ENCODE assay signal across 16 cellular contexts in the genomic region with DNA sequence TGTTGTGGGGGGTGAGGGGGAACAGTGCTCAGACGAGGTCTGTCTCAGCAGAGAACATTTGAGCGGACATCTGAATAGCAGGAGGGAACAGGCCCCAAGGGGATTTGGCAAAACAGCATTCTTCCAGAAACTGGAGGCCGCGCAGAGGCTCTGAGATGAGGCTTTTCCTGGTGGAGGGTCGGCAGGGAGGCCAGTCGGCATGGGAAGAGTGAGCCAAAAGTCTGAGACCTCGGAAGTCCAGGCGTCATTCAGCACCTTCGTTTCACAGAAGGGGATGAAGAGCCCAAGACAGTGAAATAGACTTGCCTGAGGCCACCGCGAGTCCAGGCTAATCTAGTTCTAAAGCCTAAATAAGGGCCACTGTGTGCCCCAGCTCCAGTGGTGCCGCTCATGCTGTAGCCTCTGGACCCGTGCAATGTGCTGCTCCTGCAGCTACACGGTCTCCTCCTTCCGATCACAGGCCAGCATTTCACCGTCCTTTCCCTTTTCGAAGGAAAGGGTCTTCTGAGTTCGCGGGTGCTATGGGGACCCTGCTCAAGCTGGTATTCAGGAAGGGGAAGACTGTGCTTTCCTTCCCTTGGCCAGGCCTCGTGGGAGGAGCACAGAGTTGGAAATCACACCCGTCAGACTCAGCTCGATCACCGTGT. TPM values are rescaled to one million over a fixed set of nuclear protein-coding genes. Genes with fewer than 3 reads are reported as not detected.
DNase-seq lines count a peak whose midpoint lies in the region; ATAC-seq and TF ChIP-seq lines count a peak whose summit lies in the region.
"Had no signal": no experiment of that assay in that cellular context is flagged by ENCODE, and none has a peak within 500 bp of the region (broad histone marks: within the 10 kb centered on the region; RNA-seq: fewer than 3 reads in every experiment).

No MANE protein-coding gene starts in this region.

- H3K27me3 Mint-ChIP-seq in activated CD8-positive, alpha-beta T cell treated with anti-CD3 and anti-CD28 coated beads, Interleukin-2, amount 10 ng/mL, durations not matched to agents 7 days and 5 days (ENCODE audit: low read depth) = no peaks in the 10 kb centered on the region
- no peaks in the 10 kb centered on the region for H3K27me3 Mint-ChIP-seq in activated CD8-positive, alpha-beta T cell treated with anti-CD3 and anti-CD28 coated beads for 36 hours
- H3K27me3 Mint-ChIP-seq: activated CD4-positive, alpha-beta T cell treated with anti-CD3 and anti-CD28 coated beads for 36 hours; activated naive CD4-positive, alpha-beta T cell treated with anti-CD3 and anti-CD28 coated beads, Interleukin-2, amount 50 U/mL, for 24 hours; CD4-positive, alpha-beta memory T cell had no signal

- H3K27me3 ChIP-seq in Panc1 (ENCODE audit: control insufficient read depth, insufficient read depth, low read length) (no peaks in the 10 kb centered on the region), hepatocyte (no peaks in the 10 kb centered on the region)
- H3K27me3 ChIP-seq: foreskin keratinocyte, ovary, right atrium auricular region, thyroid gland had no signal

- CTCF ChIA-PET in activated CD8-positive, alpha-beta T cell treated with anti-CD3 and anti-CD28 coated beads, Interleukin-2, amount 10 ng/mL, durations not matched to agents 7 days and 5 days (lab: Charles Lee) = interaction anchor here (0.6 to 3.7 kb wide), 61 partner anchors 8 to 577 kb away, joined by 3 to 27 read pairs (median 4); a partner anchor contains a TSS
- CTCF ChIA-PET in activated CD8-positive, alpha-beta T cell treated with anti-CD3 and anti-CD28 coated beads for 36 hours (lab: Charles Lee) = interaction anchor here (0.6 to 4.7 kb wide), 49 partner anchors 10 to 578 kb away, joined by 3 to 76 read pairs (median 4); a partner anchor contains a TSS
- CTCF ChIA-PET in Panc1 (lab: Charles Lee) (interaction anchor here (0.6 to 1.6 kb wide), 16 partner anchors 10 to 339 kb away, joined by 3 to 16 read pairs (median 4); no protein-coding TSS in a partner anchor), GM10248 (lab: Yijun Ruan, JAX) (interaction anchor here (0.8 to 4.6 kb wide), 50 partner anchors 7 to 855 kb away, joined by 3 to 60 read pairs (median 6); a partner anchor contains a TSS)

- H3K4me1 Mint-ChIP-seq in activated CD8-positive, alpha-beta T cell treated with anti-CD3 and anti-CD28 coated beads, Interleukin-2, amount 10 ng/mL, durations not matched to agents 7 days and 5 days (ENCODE audit: low read depth) = no peaks in the 10 kb centered on the region
- no peaks in the 10 kb centered on the region for H3K4me1 Mint-ChIP-seq in activated CD8-positive, alpha-beta T cell treated with anti-CD3 and anti-CD28 coated beads for 36 hours (ENCODE audit: low read depth)

- no peaks in the 10 kb centered on the region for H3K9me3 Mint-ChIP-seq in activated CD8-positive, alpha-beta T cell treated with anti-CD3 and anti-CD28 coated beads, Interleukin-2, amount 10 ng/mL, durations not matched to agents 7 days and 5 days (ENCODE audit: insufficient read depth)
- H3K9me3 Mint-ChIP-seq in activated CD8-positive, alpha-beta T cell treated with anti-CD3 and anti-CD28 coated beads for 36 hours = no peaks in the 10 kb centered on the region
- H3K9me3 Mint-ChIP-seq: activated naive CD4-positive, alpha-beta T cell treated with anti-CD3 and anti-CD28 coated beads, Interleukin-2, amount 50 U/mL, for 24 hours; CD4-positive, alpha-beta memory T cell; natural killer cell had no signal

- H3K27ac ChIP-seq in Panc1 (ENCODE audit: low read length) (peak overlapping the region; percentile 57; the same call in 1 of the 2 replicates), hepatocyte (peak overlapping the region; percentile 51)
- H3K27ac ChIP-seq: foreskin keratinocyte had no signal

- no TSS peak for BruUV-seq in Panc1 (replicated peaks; lab: Mats Ljungman, UMichigan)

- TF ChIP-seq CTCF in activated CD8-positive, alpha-beta T cell treated with anti-CD3 and anti-CD28 coated beads for 36 hours (IDR thresholded peaks at IDR 0.05) = no peak
- TF ChIP-seq CTCF in Panc1 (IDR thresholded peaks at IDR 0.05) (no peak), hepatocyte (IDR thresholded peaks at IDR 0.05; ENCODE audit: poor library complexity) (no peak), GM10248 (IDR thresholded peaks at IDR 0.05; ENCODE audit: control extremely low read depth, extremely low read depth, low read depth, missing control alignments) (no peak)

- H3K4me3 ChIP-seq in Panc1 (ENCODE audit: low read depth in 2 of 2, low read length in 2 of 2) = no peak overlapping the region
- H3K4me3 ChIP-seq in hepatocyte = no peak overlapping the region
- H3K4me3 ChIP-seq: ovary, right atrium auricular region, thyroid gland had no signal

- H3K4me3 Mint-ChIP-seq in activated CD8-positive, alpha-beta T cell treated with anti-CD3 and anti-CD28 coated beads, Interleukin-2, amount 10 ng/mL, durations not matched to agents 7 days and 5 days = no peak overlapping the region
- no peak overlapping the region for H3K4me3 Mint-ChIP-seq in activated CD8-positive, alpha-beta T cell treated with anti-CD3 and anti-CD28 coated beads for 36 hours
- H3K4me3 Mint-ChIP-seq: activated CD4-positive, alpha-beta T cell treated with anti-CD3 and anti-CD28 coated beads for 36 hours; activated naive CD4-positive, alpha-beta T cell treated with anti-CD3 and anti-CD28 coated beads, Interleukin-2, amount 50 U/mL, for 24 hours; CD4-positive, alpha-beta memory T cell; natural killer cell had no signal

- ATAC-seq in activated CD8-positive, alpha-beta T cell treated with anti-CD3 and anti-CD28 coated beads, Interleukin-2, amount 10 ng/mL, durations not matched to agents 7 days and 5 days = peak; percentile 23
- ATAC-seq in activated CD8-positive, alpha-beta T cell treated with anti-CD3 and anti-CD28 coated beads for 36 hours = no peak
- ATAC-seq in Panc1 (peak; percentile 33; the same call in 1 of the 2 replicates), GM19463 (IDR thresholded peaks at IDR 0.05; ENCODE audit: unreplicated experiment) (no peak)

- WGBS in hepatocyte (ENCODE audit: low lambda C conversion rate, missing lambda C conversion rate) = 77% methylated on average over 23 of the region's 23 CpGs

- peaks cover 15% of the 10 kb centered on the region for H3K36me3 Mint-ChIP-seq in activated CD8-positive, alpha-beta T cell treated with anti-CD3 and anti-CD28 coated beads, Interleukin-2, amount 10 ng/mL, durations not matched to agents 7 days and 5 days (ENCODE audit: low read depth)
- peaks cover 8% of the 10 kb centered on the region for H3K36me3 Mint-ChIP-seq in activated CD8-positive, alpha-beta T cell treated with anti-CD3 and anti-CD28 coated beads for 36 hours (ENCODE audit: low read depth)

- no peaks in the 10 kb centered on the region for H4K20me1 ChIP-seq in hepatocyte (ENCODE audit: insufficient read depth, poor library complexity, severe bottlenecking)

- H3K9me3 ChIP-seq in Panc1 (ENCODE audit: control insufficient read depth, insufficient read depth, low read depth, low read length) = no peaks in the 10 kb centered on the region
- no peaks in the 10 kb centered on the region for H3K9me3 ChIP-seq in hepatocyte (ENCODE audit: low read depth)
- H3K9me3 ChIP-seq: ovary, right atrium auricular region, thyroid gland had no signal

- H3K79me2 ChIP-seq in hepatocyte = no peaks in the 10 kb centered on the region

- no peak for DNase-seq in activated CD8-positive, alpha-beta T cell treated with anti-CD3 and anti-CD28 coated beads, Interleukin-2, amount 10 ng/mL, durations not matched to agents 7 days and 5 days
- no peak for DNase-seq in activated CD8-positive, alpha-beta T cell treated with anti-CD3 and anti-CD28 coated beads for 36 hours
- DNase-seq in Panc1 (ENCODE audit: low read depth, low spot score) (no peak), hepatocyte (ENCODE audit: low spot score) (no peak), retina (peak; percentile 21), GM10248 (ENCODE audit: extremely low spot score) (no peak), NCI-H128 (lab: John Stamatoyannopoulos, UW; ENCODE audit: unreplicated experiment) (no peak)
- DNase-seq: natural killer cell had no signal

- H3K4me1 ChIP-seq in Panc1 (ENCODE audit: control insufficient read depth, insufficient read depth, low read length) (peaks cover 22% of the 10 kb centered on the region), hepatocyte (ENCODE audit: insufficient read depth) (peaks cover 27% of the 10 kb centered on the region)

- in situ Hi-C loops in Panc1 (cut with HindIII; ENCODE audit: low pct_unique_long_range_greater_than_20kb, low sequenced_read_pairs) = no loop called here

- peaks cover 5% of the 10 kb centered on the region; the same call in 1 of the 2 replicates for H3K36me3 ChIP-seq in Panc1 (ENCODE audit: control insufficient read depth, insufficient read depth, low read length)
- H3K36me3 ChIP-seq in hepatocyte (replicated peaks; ENCODE audit: insufficient read depth, low read depth) = no peaks in the 10 kb centered on the region
- H3K36me3 ChIP-seq: ovary had no signal

- POLR2A ChIA-PET in activated CD8-positive, alpha-beta T cell treated with anti-CD3 and anti-CD28 coated beads, Interleukin-2, amount 10 ng/mL, durations not matched to agents 7 days and 5 days (lab: Charles Lee) = interaction anchor here (1.1 kb wide), 1 partner anchor 24 kb away, joined by 3 read pairs; a partner anchor contains a TSS
- POLR2A ChIA-PET in activated CD8-positive, alpha-beta T cell treated with anti-CD3 and anti-CD28 coated beads for 36 hours (lab: Charles Lee) = interaction anchor here (0.9 kb wide), 1 partner anchor 79 kb away, joined by 3 read pairs; no protein-coding TSS in a partner anchor
- POLR2A ChIA-PET in Panc1 (lab: Charles Lee) (interaction anchor here (0.6 kb wide), 1 partner anchor 26 kb away, joined by 4 read pairs; no protein-coding TSS in a partner anchor), GM10248 (lab: Yijun Ruan, JAX) (interaction anchor here (0.5 to 1.3 kb wide), 2 partner anchors 25 to 230 kb away, joined by 4 to 5 read pairs; a partner anchor contains a TSS)

- no peak overlapping the region for H3K27ac Mint-ChIP-seq in activated CD8-positive, alpha-beta T cell treated with anti-CD3 and anti-CD28 coated beads, Interleukin-2, amount 10 ng/mL, durations not matched to agents 7 days and 5 days
- no peak overlapping the region for H3K27ac Mint-ChIP-seq in activated CD8-positive, alpha-beta T cell treated with anti-CD3 and anti-CD28 coated beads for 36 hours
- H3K27ac Mint-ChIP-seq: activated CD4-positive, alpha-beta T cell treated with anti-CD3 and anti-CD28 coated beads for 36 hours; activated naive CD4-positive, alpha-beta T cell treated with anti-CD3 and anti-CD28 coated beads, Interleukin-2, amount 50 U/mL, for 24 hours; natural killer cell had no signal

- intact Hi-C loops in activated CD8-positive, alpha-beta T cell treated with anti-CD3 and anti-CD28 coated beads for 36 hours (cut with micrococcal nuclease) = no loop called here
- intact Hi-C loops in Panc1 (cut with micrococcal nuclease; ENCODE audit: unreplicated experiment) = loop anchor here (5.0 kb wide), 2 partner anchors 59 to 264 kb away; no protein-coding TSS in a partner anchor

- H2AFZ ChIP-seq in hepatocyte = no peak overlapping the region

- no peak overlapping the region for H3K4me2 ChIP-seq in hepatocyte

- H3K9me2 ChIP-seq in hepatocyte (replicated peaks; ENCODE audit: insufficient read depth) = no peaks in the 10 kb centered on the region

RNA-seq across cellular contexts. Expression of a gene that starts 24.4 kb away (rescaled TPM):
- total RNA-seq in activated CD8-positive, alpha-beta T cell treated with anti-CD3 and anti-CD28 coated beads, Interleukin-2, amount 10 ng/mL, durations not matched to agents 7 days and 5 days = 10 to 100 TPM; 19.2 to 20.2 TPM
- 10 to 100 TPM; 20.0 to 20.5 TPM for total RNA-seq in activated CD8-positive, alpha-beta T cell treated with anti-CD3 and anti-CD28 coated beads for 36 hours
- 11.9 TPM for total RNA-seq in Panc1 (2021; ENCODE audit: unreplicated experiment)
- 6.0 TPM for polyA plus RNA-seq in Panc1 (2012; ENCODE audit: insufficient read length)
- total RNA-seq in hepatocyte = 10.5 and 12.4 TPM in 2 replicates
- polyA plus RNA-seq in hepatocyte = 22.1 and 26.4 TPM in 2 replicates

RNA-seq across cellular contexts. Expression of a gene that starts 24.6 kb away (rescaled TPM):
- total RNA-seq in activated CD8-positive, alpha-beta T cell treated with anti-CD3 and anti-CD28 coated beads, Interleukin-2, amount 10 ng/mL, durations not matched to agents 7 days and 5 days = 10 to 100 TPM; 29.4 to 31.6 TPM
- total RNA-seq in activated CD8-positive, alpha-beta T cell treated with anti-CD3 and anti-CD28 coated beads for 36 hours = 10 to 100 TPM; 23.5 to 24.8 TPM
- total RNA-seq in Panc1 (2021; ENCODE audit: unreplicated experiment) (15.1 TPM), hepatocyte (28.6 and 29.5 TPM in 2 replicates)
- polyA plus RNA-seq in Panc1 (2012; ENCODE audit: insufficient read length) = 13.9 TPM
- polyA plus RNA-seq in hepatocyte = 27.3 and 27.4 TPM in 2 replicates

Comparison
In these comparisons a context has a peak if more than half of its experiments do, and no peak if none do; other contexts are left out.
1. ATAC-seq: peak in activated CD8-positive, alpha-beta T cell treated with anti-CD3 and anti-CD28 coated beads, Interleukin-2, amount 10 ng/mL, durations not matched to agents 7 days and 5 days (single experiment) and Panc1 (single experiment); none in activated CD8-positive, alpha-beta T cell treated with anti-CD3 and anti-CD28 coated beads for 36 hours (single experiment) and GM19463 (single experiment).